Comparison of ENCODE assay signal across 1 cellular context in genomic region chr15:90988249-90988648, GRCh38.
TF ChIP-seq lines count a peak whose summit lies in the region.

No MANE protein-coding gene starts in this region.

TF ChIP-seq in GM23338, 12 proteins besides CTCF, POLR2A, EP300 and RAD21 (continued from another document):
- TF ChIP-seq, protein P1, sequence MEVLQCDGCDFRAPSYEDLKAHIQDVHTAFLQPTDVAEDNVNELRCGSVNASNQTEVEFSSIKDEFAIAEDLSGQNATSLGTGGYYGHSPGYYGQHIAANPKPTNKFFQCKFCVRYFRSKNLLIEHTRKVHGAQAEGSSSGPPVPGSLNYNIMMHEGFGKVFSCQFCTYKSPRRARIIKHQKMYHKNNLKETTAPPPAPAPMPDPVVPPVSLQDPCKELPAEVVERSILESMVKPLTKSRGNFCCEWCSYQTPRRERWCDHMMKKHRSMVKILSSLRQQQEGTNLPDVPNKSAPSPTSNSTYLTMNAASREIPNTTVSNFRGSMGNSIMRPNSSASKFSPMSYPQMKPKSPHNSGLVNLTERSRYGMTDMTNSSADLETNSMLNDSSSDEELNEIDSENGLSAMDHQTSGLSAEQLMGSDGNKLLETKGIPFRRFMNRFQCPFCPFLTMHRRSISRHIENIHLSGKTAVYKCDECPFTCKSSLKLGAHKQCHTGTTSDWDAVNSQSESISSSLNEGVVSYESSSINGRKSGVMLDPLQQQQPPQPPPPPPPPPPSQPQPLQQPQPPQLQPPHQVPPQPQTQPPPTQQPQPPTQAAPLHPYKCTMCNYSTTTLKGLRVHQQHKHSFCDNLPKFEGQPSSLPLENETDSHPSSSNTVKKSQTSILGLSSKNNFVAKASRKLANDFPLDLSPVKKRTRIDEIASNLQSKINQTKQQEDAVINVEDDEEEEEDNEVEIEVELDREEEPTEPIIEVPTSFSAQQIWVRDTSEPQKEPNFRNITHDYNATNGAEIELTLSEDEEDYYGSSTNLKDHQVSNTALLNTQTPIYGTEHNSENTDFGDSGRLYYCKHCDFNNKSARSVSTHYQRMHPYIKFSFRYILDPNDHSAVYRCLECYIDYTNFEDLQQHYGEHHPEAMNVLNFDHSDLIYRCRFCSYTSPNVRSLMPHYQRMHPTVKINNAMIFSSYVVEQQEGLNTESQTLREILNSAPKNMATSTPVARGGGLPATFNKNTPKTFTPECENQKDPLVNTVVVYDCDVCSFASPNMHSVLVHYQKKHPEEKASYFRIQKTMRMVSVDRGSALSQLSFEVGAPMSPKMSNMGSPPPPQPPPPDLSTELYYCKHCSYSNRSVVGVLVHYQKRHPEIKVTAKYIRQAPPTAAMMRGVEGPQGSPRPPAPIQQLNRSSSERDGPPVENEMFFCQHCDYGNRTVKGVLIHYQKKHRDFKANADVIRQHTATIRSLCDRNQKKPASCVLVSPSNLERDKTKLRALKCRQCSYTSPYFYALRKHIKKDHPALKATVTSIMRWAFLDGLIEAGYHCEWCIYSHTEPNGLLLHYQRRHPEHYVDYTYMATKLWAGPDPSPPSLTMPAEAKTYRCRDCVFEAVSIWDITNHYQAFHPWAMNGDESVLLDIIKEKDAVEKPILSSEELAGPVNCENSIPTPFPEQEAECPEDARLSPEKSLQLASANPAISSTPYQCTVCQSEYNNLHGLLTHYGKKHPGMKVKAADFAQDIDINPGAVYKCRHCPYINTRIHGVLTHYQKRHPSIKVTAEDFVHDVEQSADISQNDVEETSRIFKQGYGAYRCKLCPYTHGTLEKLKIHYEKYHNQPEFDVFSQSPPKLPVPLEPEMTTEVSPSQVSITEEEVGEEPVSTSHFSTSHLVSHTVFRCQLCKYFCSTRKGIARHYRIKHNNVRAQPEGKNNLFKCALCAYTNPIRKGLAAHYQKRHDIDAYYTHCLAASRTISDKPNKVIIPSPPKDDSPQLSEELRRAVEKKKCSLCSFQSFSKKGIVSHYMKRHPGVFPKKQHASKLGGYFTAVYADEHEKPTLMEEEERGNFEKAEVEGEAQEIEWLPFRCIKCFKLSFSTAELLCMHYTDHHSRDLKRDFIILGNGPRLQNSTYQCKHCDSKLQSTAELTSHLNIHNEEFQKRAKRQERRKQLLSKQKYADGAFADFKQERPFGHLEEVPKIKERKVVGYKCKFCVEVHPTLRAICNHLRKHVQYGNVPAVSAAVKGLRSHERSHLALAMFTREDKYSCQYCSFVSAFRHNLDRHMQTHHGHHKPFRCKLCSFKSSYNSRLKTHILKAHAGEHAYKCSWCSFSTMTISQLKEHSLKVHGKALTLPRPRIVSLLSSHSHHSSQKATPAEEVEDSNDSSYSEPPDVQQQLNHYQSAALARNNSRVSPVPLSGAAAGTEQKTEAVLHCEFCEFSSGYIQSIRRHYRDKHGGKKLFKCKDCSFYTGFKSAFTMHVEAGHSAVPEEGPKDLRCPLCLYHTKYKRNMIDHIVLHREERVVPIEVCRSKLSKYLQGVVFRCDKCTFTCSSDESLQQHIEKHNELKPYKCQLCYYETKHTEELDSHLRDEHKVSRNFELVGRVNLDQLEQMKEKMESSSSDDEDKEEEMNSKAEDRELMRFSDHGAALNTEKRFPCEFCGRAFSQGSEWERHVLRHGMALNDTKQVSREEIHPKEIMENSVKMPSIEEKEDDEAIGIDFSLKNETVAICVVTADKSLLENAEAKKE (CRISPR knock-in tag; IDR thresholded peaks at IDR 0.05) = no peak
- TF ChIP-seq JUNB (IDR thresholded peaks at IDR 0.05; ENCODE audit: unreplicated experiment) (no peak), NANOG (IDR thresholded peaks at IDR 0.05; ENCODE audit: borderline replicate concordance) (no peak), ZNF114 (CRISPR knock-in tag; IDR thresholded peaks at IDR 0.05) (no peak), STAT1 (IDR thresholded peaks at IDR 0.05; ENCODE audit: unreplicated experiment) (no peak), EZH2 (IDR thresholded peaks at IDR 0.05; ENCODE audit: low read depth, unreplicated experiment) (no peak), CREB1 (CRISPR knock-in tag; IDR thresholded peaks at IDR 0.05; ENCODE audit: low read depth) (no peak), EZH2phosphoT487 (IDR thresholded peaks at IDR 0.05; ENCODE audit: unreplicated experiment) (no peak), ZNF331 (CRISPR knock-in tag; IDR thresholded peaks at IDR 0.05; ENCODE audit: low read depth) (no peak)
- TF ChIP-seq, protein P2, sequence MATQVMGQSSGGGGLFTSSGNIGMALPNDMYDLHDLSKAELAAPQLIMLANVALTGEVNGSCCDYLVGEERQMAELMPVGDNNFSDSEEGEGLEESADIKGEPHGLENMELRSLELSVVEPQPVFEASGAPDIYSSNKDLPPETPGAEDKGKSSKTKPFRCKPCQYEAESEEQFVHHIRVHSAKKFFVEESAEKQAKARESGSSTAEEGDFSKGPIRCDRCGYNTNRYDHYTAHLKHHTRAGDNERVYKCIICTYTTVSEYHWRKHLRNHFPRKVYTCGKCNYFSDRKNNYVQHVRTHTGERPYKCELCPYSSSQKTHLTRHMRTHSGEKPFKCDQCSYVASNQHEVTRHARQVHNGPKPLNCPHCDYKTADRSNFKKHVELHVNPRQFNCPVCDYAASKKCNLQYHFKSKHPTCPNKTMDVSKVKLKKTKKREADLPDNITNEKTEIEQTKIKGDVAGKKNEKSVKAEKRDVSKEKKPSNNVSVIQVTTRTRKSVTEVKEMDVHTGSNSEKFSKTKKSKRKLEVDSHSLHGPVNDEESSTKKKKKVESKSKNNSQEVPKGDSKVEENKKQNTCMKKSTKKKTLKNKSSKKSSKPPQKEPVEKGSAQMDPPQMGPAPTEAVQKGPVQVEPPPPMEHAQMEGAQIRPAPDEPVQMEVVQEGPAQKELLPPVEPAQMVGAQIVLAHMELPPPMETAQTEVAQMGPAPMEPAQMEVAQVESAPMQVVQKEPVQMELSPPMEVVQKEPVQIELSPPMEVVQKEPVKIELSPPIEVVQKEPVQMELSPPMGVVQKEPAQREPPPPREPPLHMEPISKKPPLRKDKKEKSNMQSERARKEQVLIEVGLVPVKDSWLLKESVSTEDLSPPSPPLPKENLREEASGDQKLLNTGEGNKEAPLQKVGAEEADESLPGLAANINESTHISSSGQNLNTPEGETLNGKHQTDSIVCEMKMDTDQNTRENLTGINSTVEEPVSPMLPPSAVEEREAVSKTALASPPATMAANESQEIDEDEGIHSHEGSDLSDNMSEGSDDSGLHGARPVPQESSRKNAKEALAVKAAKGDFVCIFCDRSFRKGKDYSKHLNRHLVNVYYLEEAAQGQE (IDR thresholded peaks at IDR 0.05; ENCODE audit: unreplicated experiment) = no peak
TF ChIP-seq in GM23338: peak in this region for 0.
